Comparison of ENCODE assay signal across 10 cellular contexts in the genomic region with DNA sequence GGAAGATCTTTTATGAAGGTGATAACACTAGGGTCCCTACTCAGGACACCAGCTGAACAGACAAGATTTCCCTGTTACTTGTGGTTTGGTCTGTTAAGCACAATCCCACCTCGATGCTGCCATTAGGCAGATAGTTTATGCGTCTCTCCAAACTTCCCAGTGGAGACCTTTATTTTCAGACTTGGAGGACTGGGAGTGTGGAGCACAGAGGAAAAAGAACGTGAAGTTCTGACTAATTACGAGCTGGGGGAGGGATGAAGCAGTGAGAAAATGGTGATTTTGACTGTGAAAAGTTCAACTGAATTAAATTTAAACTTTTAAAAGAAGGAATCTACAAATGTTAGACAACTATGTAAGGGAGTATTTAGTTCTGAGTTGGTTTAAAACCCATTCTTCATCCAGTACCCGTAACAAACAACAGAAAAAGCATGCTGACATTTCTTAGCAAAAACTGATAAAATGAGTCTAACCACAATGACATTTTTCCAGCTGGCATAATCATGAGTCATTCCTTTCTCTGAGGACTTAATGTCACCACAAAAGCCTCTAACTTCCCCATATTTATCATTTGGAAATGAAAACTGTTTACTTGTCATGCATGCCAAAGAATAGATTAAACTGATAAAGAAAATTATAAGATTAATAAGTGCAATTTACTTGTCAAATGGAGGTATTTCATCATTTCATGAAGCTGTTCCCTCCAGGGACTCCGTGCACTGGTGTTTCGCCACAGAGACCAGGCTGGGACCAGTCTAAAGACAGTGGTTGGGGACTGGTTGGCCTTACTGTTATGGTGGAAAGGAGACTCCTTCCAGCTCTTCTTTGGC.
DNase-seq lines count a peak whose midpoint lies in the region; ATAC-seq and TF ChIP-seq lines count a peak whose summit lies in the region.
"Had no signal": no experiment of that assay in that cellular context is flagged by ENCODE, and none has a peak within 500 bp of the region (broad histone marks: within the 10 kb centered on the region; RNA-seq: fewer than 3 reads in every experiment).

No MANE protein-coding gene starts in this region.

- H3K4me3 ChIP-seq in astrocyte of the spinal cord (ENCODE audit: low read depth, low read length), result no peak overlapping the region

- TF ChIP-seq CTCF in astrocyte of the spinal cord (IDR thresholded peaks at IDR 0.05; ENCODE audit: low read depth, low read length), result no peak

- ATAC-seq in GM21723 (IDR thresholded peaks at IDR 0.05; ENCODE audit: unreplicated experiment) (no peak), HG02973 (IDR thresholded peaks at IDR 0.05; ENCODE audit: unreplicated experiment) (no peak), GM21717 (IDR thresholded peaks at IDR 0.05; ENCODE audit: unreplicated experiment) (no peak)

- in situ Hi-C loops in astrocyte of the spinal cord (cut with HindIII; ENCODE audit: low sequenced_read_pairs), result no loop called here

- DNase-seq in COLO829 (ENCODE audit: low spot score) (peak; percentile 38), NCI-H226 (peak; percentile 61), astrocyte of the spinal cord (ENCODE audit: low read depth, low spot score) (peak; percentile 38), lung microvascular endothelial cell (ENCODE audit: low read depth in 2 of 2) (peak; percentile 11 to 88), NCI-H1048 (lab: John Stamatoyannopoulos, UW) (no peak)
- DNase-seq: activated CD4-positive, alpha-beta T cell treated with anti-CD3 and anti-CD28 coated beads, Interleukin-2, amount 50 U/mL, for 1 hour; stimulated activated naive CD4-positive, alpha-beta T cell treated with Interleukin-2 at 50 U/mL for 16 hours had no signal
